Comparison of ENCODE assay signal across 14 cellular contexts in genomic region chr10:30357075-30357801, GRCh38.
"Had no signal": no experiment of that assay in that cellular context is flagged by ENCODE, and none has a peak within 500 bp of the region (broad histone marks: within the 10 kb centered on the region; RNA-seq: fewer than 3 reads in every experiment).

No MANE protein-coding gene starts in this region.

- ATAC-seq: activated CD4-positive, alpha-beta T cell treated with anti-CD3 and anti-CD28 coated beads for 36 hours; activated T-cell treated with anti-CD3 and anti-CD28 coated beads, Interleukin-2, amount 50 U/mL, for 72 hours; pancreas; stimulated activated effector memory CD8-positive, alpha-beta T cell treated with anti-CD3 and anti-CD28 coated beads, Interleukin-12 subunit alpha, Interleukin-12 subunit beta, amount 100 ng/mL, for 72 hours had no signal

- H3K4me1 ChIP-seq: neural progenitor cell, pancreas had no signal

- H3K27me3 ChIP-seq: pancreas had no signal

- DNase-seq: activated CD4-positive, alpha-beta memory T cell treated with anti-CD3 and anti-CD28 coated beads for 36 hours; activated CD4-positive, alpha-beta T cell treated with anti-CD3 and anti-CD28 coated beads for 36 hours; activated naive CD8-positive, alpha-beta T cell treated with anti-CD3 and anti-CD28 coated beads, Interleukin-2, amount 10 ng/mL, durations not matched to agents 7 days and 5 days; activated T-cell treated with anti-CD3 and anti-CD28 coated beads, Interleukin-2, amount 50 U/mL, for 72 hours; effector CD4-positive, alpha-beta T cell; immature natural killer cell; naive B cell; pancreas; T-helper 2 cell had no signal

- H3K36me3 ChIP-seq: neural progenitor cell, pancreas had no signal

- H3K27ac ChIP-seq: coronary artery, neural progenitor cell, pancreas had no signal

- H3K4me3 ChIP-seq: coronary artery, lung, neural progenitor cell, pancreas had no signal

- FAIRE-seq: frontal cortex, pancreas had no signal

- H3K9me3 ChIP-seq: pancreas had no signal
